In genomic region chr1:3542635-3543034, GRCh38 we compare ENCODE assay signal across 15 cellular contexts.
DNase-seq lines count a peak whose midpoint lies in the region; ATAC-seq and TF ChIP-seq lines count a peak whose summit lies in the region.
"Had no signal": no experiment of that assay in that cellular context is flagged by ENCODE, and none has a peak within 500 bp of the region (broad histone marks: within the 10 kb centered on the region; RNA-seq: fewer than 3 reads in every experiment).

No MANE protein-coding gene starts in this region.

- no peaks in the 10 kb centered on the region for H3K27me3 Mint-ChIP-seq in activated T-helper 17 cell treated with anti-CD3 and anti-CD28 coated beads, Interleukin-2, amount 50 U/mL, for 72 hours
- H3K27me3 Mint-ChIP-seq: stimulated activated naive CD8-positive, alpha-beta T cell treated with anti-CD3 and anti-CD28 coated beads, Interleukin-15, amount 100 ng/mL, for 72 hours had no signal

- POLR2A ChIA-PET in SK-N-SH (lab: Yijun Ruan, JAX) = no interaction called here

- no peak for TF ChIP-seq CTCF in SK-N-SH (IDR thresholded peaks at IDR 0.05)
- no peak for TF ChIP-seq CTCF in fibroblast of lung (conservative IDR thresholded peaks at IDR 0.05 in 1 of 2, IDR thresholded peaks at IDR 0.05 in 1 of 2; ENCODE audit: low read depth in 1 of 2, low read length in 2 of 2)
- no peak for TF ChIP-seq CTCF in psoas muscle (IDR thresholded peaks at IDR 0.05)

- no peaks in the 10 kb centered on the region for H3K36me3 Mint-ChIP-seq in activated T-helper 17 cell treated with anti-CD3 and anti-CD28 coated beads, Interleukin-2, amount 50 U/mL, for 72 hours (ENCODE audit: low read depth)

- DNase-seq in SK-N-SH (no peak), fibroblast of lung (ENCODE audit: low read depth in 2 of 2) (no peak), psoas muscle (no peak), cerebellar cortex (ENCODE audit: low spot score) (no peak), NCI-H774 (lab: John Stamatoyannopoulos, UW) (no peak)
- DNase-seq: activated gamma-delta T cell; gastrocnemius medialis; NCI-H2029; NCI-H524 treated with DMSO at 0.1 percent for 48 hours; stimulated activated CD4-positive, alpha-beta T cell treated with anti-CD3 and anti-CD28 coated beads, Interleukin-1b, Interleukin-23, amount 100 ng/mL, for 48 hours; stimulated activated naive CD8-positive, alpha-beta T cell treated with anti-CD3 and anti-CD28 coated beads, Interleukin-15, amount 100 ng/mL, for 72 hours; T-helper 9 cell had no signal

- H3K9ac ChIP-seq in BLaER1 (no peak overlapping the region), SK-N-SH (peak overlapping the region; percentile 39; the same call in 1 of the 2 replicates), fibroblast of lung (ENCODE audit: insufficient read depth, low read length) (peak overlapping the region; percentile 25)

- no peak overlapping the region for H3K27ac Mint-ChIP-seq in activated T-helper 17 cell treated with anti-CD3 and anti-CD28 coated beads, Interleukin-2, amount 50 U/mL, for 72 hours
- H3K27ac Mint-ChIP-seq: stimulated activated naive CD8-positive, alpha-beta T cell treated with anti-CD3 and anti-CD28 coated beads, Interleukin-15, amount 100 ng/mL, for 72 hours had no signal

- no peaks in the 10 kb centered on the region for H3K9me3 Mint-ChIP-seq in activated T-helper 17 cell treated with anti-CD3 and anti-CD28 coated beads, Interleukin-2, amount 50 U/mL, for 72 hours
- H3K9me3 Mint-ChIP-seq: stimulated activated naive CD8-positive, alpha-beta T cell treated with anti-CD3 and anti-CD28 coated beads, Interleukin-15, amount 100 ng/mL, for 72 hours had no signal

- no peak for TF ChIP-seq RAD21 in SK-N-SH (IDR thresholded peaks at IDR 0.05; ENCODE audit: low read length)

- no peaks in the 10 kb centered on the region for H3K4me1 Mint-ChIP-seq in activated T-helper 17 cell treated with anti-CD3 and anti-CD28 coated beads, Interleukin-2, amount 50 U/mL, for 72 hours

- H3K36me3 ChIP-seq in BLaER1 (no peaks in the 10 kb centered on the region), SK-N-SH (replicated peaks in 1 of 2; ENCODE audit: control insufficient read depth in 1 of 2, insufficient read depth in 2 of 2, low read length in 1 of 2) (no peaks in the 10 kb centered on the region), fibroblast of lung (ENCODE audit: control insufficient read depth, insufficient read depth, low read length) (no peaks in the 10 kb centered on the region), psoas muscle (ENCODE audit: insufficient read depth in 1 of 2, low read depth in 1 of 2) (no peaks in the 10 kb centered on the region)
- H3K36me3 ChIP-seq: gastrocnemius medialis had no signal

- H3K9me3 ChIP-seq in BLaER1 (no peaks in the 10 kb centered on the region), SK-N-SH (no peaks in the 10 kb centered on the region), fibroblast of lung (ENCODE audit: control insufficient read depth, insufficient read depth, low read depth, low read length) (no peaks in the 10 kb centered on the region), psoas muscle (no peaks in the 10 kb centered on the region)
- H3K9me3 ChIP-seq: gastrocnemius medialis had no signal

- H3K27ac ChIP-seq in BLaER1 (peak overlapping the region; percentile 19; the same call in 1 of the 2 replicates), SK-N-SH (ENCODE audit: low read depth in 2 of 2, low read length in 1 of 2) (peak overlapping the region; percentile 50 to 75; a peak in 3 of 4 replicates), fibroblast of lung (ENCODE audit: insufficient read depth, low read length) (peak overlapping the region; percentile 70), psoas muscle (peak overlapping the region; percentile 10)

- CTCF ChIA-PET in SK-N-SH (lab: Yijun Ruan, JAX) = interaction anchor here (0.6 to 2.2 kb wide), 14 partner anchors 9 to 89 kb away, joined by 3 to 10 read pairs (median 3); no protein-coding TSS in a partner anchor

- peak in 1 of 4 donors; percentile 3 for ATAC-seq in psoas muscle
- ATAC-seq in GM19452 (IDR thresholded peaks at IDR 0.05; ENCODE audit: unreplicated experiment) = no peak
- ATAC-seq in activated T-helper 17 cell treated with anti-CD3 and anti-CD28 coated beads, Interleukin-2, amount 50 U/mL, for 72 hours (replicated peaks) = no peak
- ATAC-seq: stimulated activated naive CD8-positive, alpha-beta T cell treated with anti-CD3 and anti-CD28 coated beads, Interleukin-15, amount 100 ng/mL, for 72 hours had no signal

- no peak overlapping the region for H3K4me3 Mint-ChIP-seq in activated T-helper 17 cell treated with anti-CD3 and anti-CD28 coated beads, Interleukin-2, amount 50 U/mL, for 72 hours
- H3K4me3 Mint-ChIP-seq: stimulated activated naive CD8-positive, alpha-beta T cell treated with anti-CD3 and anti-CD28 coated beads, Interleukin-15, amount 100 ng/mL, for 72 hours had no signal

- TF ChIP-seq EP300 in SK-N-SH (IDR thresholded peaks at IDR 0.05; ENCODE audit: borderline replicate concordance in 1 of 2, low read depth in 1 of 2, low read length in 1 of 2) = no peak

- H2AFZ ChIP-seq in SK-N-SH (ENCODE audit: low read depth) = no peak overlapping the region
- H2AFZ ChIP-seq in fibroblast of lung (ENCODE audit: low read length) = no peak overlapping the region

- no peaks in the 10 kb centered on the region for H3F3A ChIP-seq in SK-N-SH (replicated peaks; ENCODE audit: insufficient read depth)

- no peaks in the 10 kb centered on the region for H3K79me2 ChIP-seq in SK-N-SH (ENCODE audit: insufficient read depth)
- H3K79me2 ChIP-seq in fibroblast of lung (ENCODE audit: control insufficient read depth, insufficient read depth, low read length) = no peaks in the 10 kb centered on the region

- intact Hi-C loops in psoas muscle (cut with DNase I) = no loop called here

- H3K9me2 ChIP-seq in SK-N-SH = no peaks in the 10 kb centered on the region

- WGBS in SK-N-SH (ENCODE audit: low lambda C conversion rate) = no CpG with 5 or more reads among the region's 11 CpGs
- 77 to 86% (median 79%) methylated on average over 10 to 11 of the region's 11 CpGs for WGBS in psoas muscle, 3 donors

- H3K27me3 ChIP-seq in BLaER1 = no peaks in the 10 kb centered on the region
- H3K27me3 ChIP-seq in SK-N-SH (ENCODE audit: insufficient read depth) = no peaks in the 10 kb centered on the region
- no peaks in the 10 kb centered on the region for H3K27me3 ChIP-seq in fibroblast of lung (ENCODE audit: control insufficient read depth, insufficient read depth, low read length)
- H3K27me3 ChIP-seq in psoas muscle (ENCODE audit: insufficient read depth in 3 of 3, low read length in 2 of 3) = peaks cover 0 to 14% (median 0%) of the 10 kb centered on the region in 3 donors

- H3K4me3 ChIP-seq in BLaER1 (no peak overlapping the region), SK-N-SH (ENCODE audit: low read depth in 2 of 2, low read length in 1 of 2) (no peak overlapping the region), fibroblast of lung (replicated peaks in 1 of 4; ENCODE audit: control extremely low read depth in 1 of 4, insufficient read depth in 1 of 4, low read depth in 3 of 4, low read length in 4 of 4) (no peak overlapping the region), psoas muscle (no peak overlapping the region)
- H3K4me3 ChIP-seq: gastrocnemius medialis had no signal

- H4K20me1 ChIP-seq in BLaER1 = peaks cover 100% of the 10 kb centered on the region
- H4K20me1 ChIP-seq in SK-N-SH (ENCODE audit: insufficient read depth) = no peaks in the 10 kb centered on the region
- H4K20me1 ChIP-seq in fibroblast of lung (ENCODE audit: control insufficient read depth, extremely low read depth, insufficient read depth, low read length) = no peaks in the 10 kb centered on the region

- H3K4me2 ChIP-seq in BLaER1 (peak overlapping the region; percentile 82), SK-N-SH (no peak overlapping the region; the same call in 1 of the 2 replicates), fibroblast of lung (ENCODE audit: extremely low read depth, insufficient read depth, low read length) (peak overlapping the region; percentile 53)

- peaks cover 69% of the 10 kb centered on the region for H3K4me1 ChIP-seq in BLaER1
- H3K4me1 ChIP-seq in SK-N-SH (ENCODE audit: control insufficient read depth in 1 of 2, insufficient read depth in 2 of 2, low read depth in 1 of 2, low read length in 1 of 2) = peaks cover 0 to 73% of the 10 kb centered on the region in 2 experiments; a peak in 1 of 4 replicates
- peaks cover 17% of the 10 kb centered on the region for H3K4me1 ChIP-seq in fibroblast of lung (ENCODE audit: control insufficient read depth, extremely low read depth, insufficient read depth, low read length)
- H3K4me1 ChIP-seq in psoas muscle = peaks cover 17% of the 10 kb centered on the region

TF ChIP-seq in SK-N-SH, 30 proteins besides CTCF, POLR2A, EP300 and RAD21:
- TF ChIP-seq CHD2 (IDR thresholded peaks at IDR 0.05; ENCODE audit: low read length, partially characterized antibody) (no peak), ZBTB33 (IDR thresholded peaks at IDR 0.05; ENCODE audit: borderline replicate concordance, low read depth) (no peak), MAX (IDR thresholded peaks at IDR 0.05; ENCODE audit: low read depth) (no peak), RCOR1 (IDR thresholded peaks at IDR 0.05; ENCODE audit: low read length) (no peak)
- TF ChIP-seq, protein P1, sequence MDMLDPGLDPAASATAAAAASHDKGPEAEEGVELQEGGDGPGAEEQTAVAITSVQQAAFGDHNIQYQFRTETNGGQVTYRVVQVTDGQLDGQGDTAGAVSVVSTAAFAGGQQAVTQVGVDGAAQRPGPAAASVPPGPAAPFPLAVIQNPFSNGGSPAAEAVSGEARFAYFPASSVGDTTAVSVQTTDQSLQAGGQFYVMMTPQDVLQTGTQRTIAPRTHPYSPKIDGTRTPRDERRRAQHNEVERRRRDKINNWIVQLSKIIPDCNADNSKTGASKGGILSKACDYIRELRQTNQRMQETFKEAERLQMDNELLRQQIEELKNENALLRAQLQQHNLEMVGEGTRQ (IDR thresholded peaks at IDR 0.05; ENCODE audit: borderline replicate concordance, low read depth, low read length) = no peak

Comparison
In these comparisons a context has a peak if more than half of its experiments do, and no peak if none do; other contexts are left out.
1. H3K27ac ChIP-seq: peak in every context shown above with its lines; median percentile 70 in fibroblast of lung; 62 in SK-N-SH; 19 in BLaER1; 10 in psoas muscle.